ENCODE assay signal across 22 cellular contexts in genomic region chr7:7173956-7174632, GRCh38.
"Had no signal": no experiment of that assay in that cellular context is flagged by ENCODE, and none has a peak within 500 bp of the region (broad histone marks: within the 10 kb centered on the region; RNA-seq: fewer than 3 reads in every experiment).

No MANE protein-coding gene starts in this region.

- H3K4me2 ChIP-seq: neural progenitor cell had no signal

- H3K27me3 ChIP-seq: esophagus squamous epithelium, neural progenitor cell, ovary, right atrium auricular region, testis, tibial nerve had no signal

- ATAC-seq: left cardiac atrium; lower lobe of right lung; natural killer cell treated with Interleukin-12 subunit alpha and Interleukin-12 subunit beta and Interleukin-15 and Interleukin-18, amount 100 ng/mL, for 72 hours; stimulated activated effector memory CD8-positive, alpha-beta T cell treated with anti-CD3 and anti-CD28 coated beads, Interleukin-12 subunit alpha, Interleukin-12 subunit beta, amount 100 ng/mL, for 72 hours; stimulated activated naive CD8-positive, alpha-beta T cell treated with anti-CD3 and anti-CD28 coated beads, Interleukin-15, amount 100 ng/mL, for 72 hours had no signal

- H3K36me3 Mint-ChIP-seq: neural progenitor cell; stimulated activated effector memory CD8-positive, alpha-beta T cell treated with anti-CD3 and anti-CD28 coated beads, Interleukin-12 subunit alpha, Interleukin-12 subunit beta, amount 100 ng/mL, for 72 hours had no signal

- H3K27ac Mint-ChIP-seq: natural killer cell treated with Interleukin-12 subunit alpha and Interleukin-12 subunit beta and Interleukin-15 and Interleukin-18, amount 100 ng/mL, for 72 hours; neural progenitor cell; stimulated activated effector memory CD8-positive, alpha-beta T cell treated with anti-CD3 and anti-CD28 coated beads, Interleukin-12 subunit alpha, Interleukin-12 subunit beta, amount 100 ng/mL, for 72 hours; stimulated activated naive CD8-positive, alpha-beta T cell treated with anti-CD3 and anti-CD28 coated beads, Interleukin-15, amount 100 ng/mL, for 72 hours had no signal

- H2AFZ ChIP-seq: neural progenitor cell had no signal

- H3K27me3 Mint-ChIP-seq: natural killer cell treated with Interleukin-12 subunit alpha and Interleukin-12 subunit beta and Interleukin-15 and Interleukin-18, amount 100 ng/mL, for 72 hours; stimulated activated naive CD8-positive, alpha-beta T cell treated with anti-CD3 and anti-CD28 coated beads, Interleukin-15, amount 100 ng/mL, for 72 hours had no signal

- DNase-seq: effector memory CD4-positive, alpha-beta T cell; esophagus squamous epithelium; foreskin fibroblast; immature natural killer cell; kidney; left cardiac atrium; left ventricle myocardium inferior; lower lobe of right lung; mesenchymal stem cell; midbrain; nucleus accumbens; ovary; small intestine; stimulated activated CD4-positive, alpha-beta T cell treated with anti-CD3 and anti-CD28 coated beads, Interleukin-4, amount 100 ng/mL, for 1 hour; stimulated activated CD8-positive, alpha-beta memory T cell treated with anti-CD3 and anti-CD28 coated beads, Interleukin-4, amount 100 ng/mL, for 48 hours; stimulated activated naive CD8-positive, alpha-beta T cell treated with anti-CD3 and anti-CD28 coated beads, Interleukin-15, amount 100 ng/mL, for 72 hours; testis had no signal

- H3K36me3 ChIP-seq: esophagus squamous epithelium, left ventricle myocardium inferior, lower lobe of right lung, neural progenitor cell, ovary, right atrium auricular region, tibial nerve had no signal

- H3K27ac ChIP-seq: esophagus squamous epithelium, left ventricle myocardium inferior, lower lobe of right lung, neural progenitor cell, ovary, right atrium auricular region, testis, tibial nerve had no signal

- H3K4me3 Mint-ChIP-seq: immature natural killer cell; natural killer cell treated with Interleukin-12 subunit alpha and Interleukin-12 subunit beta and Interleukin-15 and Interleukin-18, amount 100 ng/mL, for 72 hours; neural progenitor cell; stimulated activated effector memory CD8-positive, alpha-beta T cell treated with anti-CD3 and anti-CD28 coated beads, Interleukin-12 subunit alpha, Interleukin-12 subunit beta, amount 100 ng/mL, for 72 hours; stimulated activated naive CD8-positive, alpha-beta T cell treated with anti-CD3 and anti-CD28 coated beads, Interleukin-15, amount 100 ng/mL, for 72 hours had no signal

- H3K9ac ChIP-seq: neural progenitor cell had no signal

- H3K4me3 ChIP-seq: esophagus squamous epithelium, left ventricle myocardium inferior, lower lobe of right lung, neural progenitor cell, ovary, right atrium auricular region, testis, tibial nerve had no signal

- H3K4me1 ChIP-seq: left ventricle myocardium inferior, lower lobe of right lung, right atrium auricular region, testis, tibial nerve had no signal

- H3K9me3 ChIP-seq: esophagus squamous epithelium, lower lobe of right lung, ovary, testis had no signal
